In genomic region chr12:122399592-122400373, GRCh38 we compare ENCODE assay signal across 8 cellular contexts. TPM values are rescaled to one million over a fixed set of nuclear protein-coding genes. Genes with fewer than 3 reads are reported as not detected.
DNase-seq lines count a peak whose midpoint lies in the region; ATAC-seq and TF ChIP-seq lines count a peak whose summit lies in the region.

No MANE protein-coding gene starts in this region.

- H3K36me3 Mint-ChIP-seq in T-cell: peaks cover 12% of the 10 kb centered on the region

- POLR2A ChIA-PET in T-cell (lab: Charles Lee): interaction anchor here (0.5 to 2.0 kb wide), 6 partner anchors 12 to 111 kb away, joined by 3 to 12 read pairs (median 4); partner anchors contain the start of gene ZCCHC8 (in 1 of the 2)

- intact Hi-C loops in left ventricle myocardium superior (cut with micrococcal nuclease): loop anchor here (2.0 kb wide), 1 partner anchor 71 kb away; no protein-coding TSS in a partner anchor

- DNase-seq in NCI-H1417 (lab: John Stamatoyannopoulos, UW) (peak; percentile 48 to 82 (median 79)), NCI-H1417 treated with DMSO at 0.1 percent for 48 hours (lab: John Stamatoyannopoulos, UW) (no peak), NCI-H1048 (lab: John Stamatoyannopoulos, UW) (peak; percentile 47), T-cell (peak in 32 of 34 experiments; percentile 10 to 64 (median 40)), astrocyte of the cerebellum (ENCODE audit: low read depth) (peak; percentile 82), left ventricle myocardium superior (peak; percentile 52), pulmonary artery endothelial cell (ENCODE audit: low read depth, low spot score) (peak; percentile 69), GOT3 (lab: John Stamatoyannopoulos, UW) (no peak)

- H3K27me3 Mint-ChIP-seq in T-cell: no peaks in the 10 kb centered on the region

- H3K4me3 Mint-ChIP-seq in T-cell: peak overlapping the region; percentile 57 to 69 (median 67)

- H3K9me3 Mint-ChIP-seq in T-cell: no peaks in the 10 kb centered on the region

- TF ChIP-seq CTCF in astrocyte of the cerebellum (IDR thresholded peaks at IDR 0.05; ENCODE audit: low read depth, low read length, missing control alignments): peak; percentile 70

- peaks cover 39 to 42% (median 40%) of the 10 kb centered on the region in 3 donors for H3K4me1 Mint-ChIP-seq in T-cell

- CTCF ChIA-PET in T-cell (lab: Charles Lee): interaction anchor here (0.5 to 4.1 kb wide), 20 partner anchors 10 to 135 kb away, joined by 3 to 180 read pairs (median 4); partner anchors contain the start of genes CLIP1 (in 1 of the 2) and ZCCHC8 (in 1 of the 2)

- H3K4me3 ChIP-seq in astrocyte of the cerebellum (ENCODE audit: low read depth, low read length): no peak overlapping the region

- ATAC-seq in T-cell (replicated peaks in 1 of 4): peak; percentile 82 to 87 (median 84)
- ATAC-seq in left ventricle myocardium superior: peak; percentile 91

- H3K27ac Mint-ChIP-seq in T-cell: peak overlapping the region; percentile 94

- in situ Hi-C loops in astrocyte of the cerebellum (cut with HindIII; ENCODE audit: low sequenced_read_pairs): loop anchor here (5.0 kb wide), 1 partner anchor 38 kb away; no protein-coding TSS in a partner anchor

RNA-seq across cellular contexts. Expression of gene CLIP1, which starts 22.7 kb away (rescaled TPM):
- total RNA-seq in T-cell (10 to 100 TPM; 47.2 to 69.5 (median 59.4) TPM), left ventricle myocardium superior (93.3 TPM), pulmonary artery endothelial cell (47.4 and 59.2 TPM in 2 replicates)

Comparison
In these comparisons a context has a peak if more than half of its experiments do, and no peak if none do; other contexts are left out.
1. DNase-seq: peak in NCI-H1417 (3 of 3), NCI-H1048 (single experiment), T-cell (32 of 34), astrocyte of the cerebellum (single experiment), left ventricle myocardium superior (single experiment) and pulmonary artery endothelial cell (single experiment); none in NCI-H1417 treated with DMSO at 0.1 percent for 48 hours (single experiment) and GOT3 (single experiment).